Comparison of ENCODE assay signal across 9 cellular contexts in genomic region chr17:80264048-80264792, GRCh38. TPM values are rescaled to one million over a fixed set of nuclear protein-coding genes. Genes with fewer than 3 reads are reported as not detected.
DNase-seq lines count a peak whose midpoint lies in the region; ATAC-seq, FAIRE-seq and TF ChIP-seq lines count a peak whose summit lies in the region.
"Had no signal": no experiment of that assay in that cellular context is flagged by ENCODE, and none has a peak within 500 bp of the region (broad histone marks: within the 10 kb centered on the region; RNA-seq: fewer than 3 reads in every experiment).

No MANE protein-coding gene starts in this region.

- H3K27me3 Mint-ChIP-seq in nephron progenitor cell (ENCODE audit: low read depth, poor library complexity) (peaks cover 9% of the 10 kb centered on the region), osteocyte (ENCODE audit: unreplicated experiment) (no peaks in the 10 kb centered on the region)

- TF ChIP-seq CTCF in kidney (IDR thresholded peaks at IDR 0.05; ENCODE audit: borderline replicate concordance, extremely low read depth, insufficient read depth), result no peak
- TF ChIP-seq CTCF in nephron progenitor cell (IDR thresholded peaks at IDR 0.05), result no peak
- no peak for TF ChIP-seq CTCF in osteocyte (IDR thresholded peaks at IDR 0.05)

- no peak overlapping the region for H2AFZ ChIP-seq in Karpas-422 (ENCODE audit: low read length)

- no peaks in the 10 kb centered on the region for H3K9me2 ChIP-seq in Karpas-422 (replicated peaks; ENCODE audit: insufficient read depth, low read length)

- intact Hi-C loops in kidney (cut with DNase I), result no loop called here

- peaks cover 27% of the 10 kb centered on the region; the same call in 1 of the 2 replicates for H4K20me1 ChIP-seq in Karpas-422 (ENCODE audit: insufficient read depth, low read depth, low read length)

- peaks cover 5% of the 10 kb centered on the region for H3K36me3 Mint-ChIP-seq in nephron progenitor cell (ENCODE audit: low read depth)
- peaks cover 19% of the 10 kb centered on the region for H3K36me3 Mint-ChIP-seq in osteocyte (ENCODE audit: unreplicated experiment)

- peak; percentile 8 for ATAC-seq in stimulated activated naive CD8-positive, alpha-beta T cell treated with anti-CD3 and anti-CD28 coated beads, Interleukin-15, Interleukin-2, amounts not matched to agents 100 U/mL and 50 U/mL, for 24 hours

- H3K27ac ChIP-seq in Karpas-422 (ENCODE audit: low read length) (no peak overlapping the region), kidney (ENCODE audit: low read depth in 2 of 2, low read length in 2 of 2) (peak overlapping the region; percentile 81 to 88)
- H3K27ac ChIP-seq: SK-N-MC had no signal

- no peak overlapping the region for H3K27ac Mint-ChIP-seq in nephron progenitor cell
- H3K27ac Mint-ChIP-seq in osteocyte (ENCODE audit: unreplicated experiment), result no peak overlapping the region

- H3K36me3 ChIP-seq in Karpas-422 (ENCODE audit: insufficient read depth, low read length) (no peaks in the 10 kb centered on the region), kidney (ENCODE audit: control insufficient read depth in 1 of 2, insufficient read depth in 2 of 2, low read length in 2 of 2) (peaks cover 2 to 11% of the 10 kb centered on the region in 2 donors)

- H3K9me3 Mint-ChIP-seq in nephron progenitor cell (no peaks in the 10 kb centered on the region), osteocyte (ENCODE audit: unreplicated experiment) (no peaks in the 10 kb centered on the region)

- FAIRE-seq in kidney (lab: Jason Lieb, UNC), result no peak

- H3K79me2 ChIP-seq in Karpas-422 (ENCODE audit: low read length), result no peaks in the 10 kb centered on the region

- H3K4me3 ChIP-seq in Karpas-422 (ENCODE audit: low read length), result no peak overlapping the region; the same call in 1 of the 2 replicates
- H3K4me3 ChIP-seq in kidney (ENCODE audit: low read length in 2 of 2), result peak overlapping the region; percentile 82 to 88
- H3K4me3 ChIP-seq: SK-N-MC had no signal

- H3K4me2 ChIP-seq in Karpas-422 (ENCODE audit: low read depth, low read length, poor library complexity, severe bottlenecking), result peak overlapping the region; percentile 41

- H3K4me1 ChIP-seq in Karpas-422 (ENCODE audit: low read length) (peaks cover 39% of the 10 kb centered on the region), kidney (ENCODE audit: control insufficient read depth in 1 of 2, insufficient read depth in 1 of 2, low read depth in 1 of 2, low read length in 2 of 2) (peaks cover 22 to 31% of the 10 kb centered on the region in 2 donors)

- H3K9ac ChIP-seq in Karpas-422 (ENCODE audit: low read length), result 0 out of 2 replicates have a peak overlapping the region, but pooled peaks have one; percentile 34
- peak overlapping the region; percentile 72 to 78 for H3K9ac ChIP-seq in kidney (ENCODE audit: low read length in 2 of 2)

- peak; percentile 76 for DNase-seq in Karpas-422
- DNase-seq in activated T-cell treated with anti-CD3 and anti-CD28 coated beads for 24 hours (ENCODE audit: low read depth), result peak; percentile 46
- no peak for DNase-seq in kidney
- DNase-seq in stimulated activated naive CD8-positive, alpha-beta T cell treated with anti-CD3 and anti-CD28 coated beads, Interleukin-15, Interleukin-2, amounts not matched to agents 100 U/mL and 50 U/mL, for 24 hours, result peak; percentile 71
- DNase-seq in nephron progenitor cell, result no peak
- no peak for DNase-seq in osteocyte (ENCODE audit: extremely low spot score, unreplicated experiment)
- no peak for DNase-seq in midbrain (lab: John Stamatoyannopoulos, UW)
- no peak for DNase-seq in NCI-H1048 (lab: John Stamatoyannopoulos, UW)

- H3K4me1 Mint-ChIP-seq in nephron progenitor cell (peaks cover 30% of the 10 kb centered on the region), osteocyte (ENCODE audit: unreplicated experiment) (peaks cover 25% of the 10 kb centered on the region)

- 0 out of 2 replicates have a peak, but pooled peaks cover 2% of the 10 kb centered on the region for H3K27me3 ChIP-seq in Karpas-422 (ENCODE audit: low read length)

- H3K4me3 Mint-ChIP-seq in nephron progenitor cell, result no peak overlapping the region
- H3K4me3 Mint-ChIP-seq in osteocyte (ENCODE audit: unreplicated experiment), result no peak overlapping the region

- H3K9me3 ChIP-seq in Karpas-422 (ENCODE audit: low read length) (no peaks in the 10 kb centered on the region), kidney (ENCODE audit: control insufficient read depth in 1 of 2, low read length in 2 of 2) (no peaks in the 10 kb centered on the region)

RNA-seq across cellular contexts. Expression of gene RNF213, which starts 3.6 kb away (rescaled TPM):
- total RNA-seq in Karpas-422 (2014; rRNA removed; shearing (Covaris generic); ENCODE audit: low replicate concordance), result 15.0 and 27.1 TPM in 2 replicates
- total RNA-seq in kidney, result 276 TPM
- polyA plus RNA-seq in kidney (ENCODE audit: insufficient read depth, low read depth, low replicate concordance), result 43.4 TPM
- 106 and 131 TPM in 2 replicates for total RNA-seq in osteocyte

RNA-seq across cellular contexts. Expression of gene SLC26A11, which starts 44.0 kb away (rescaled TPM):
- 7.4 and 8.1 TPM in 2 replicates for total RNA-seq in Karpas-422 (2014; rRNA removed; shearing (Covaris generic); ENCODE audit: low replicate concordance)
- total RNA-seq in kidney, result 24.5 TPM
- 11.3 TPM for polyA plus RNA-seq in kidney (ENCODE audit: insufficient read depth, low read depth, low replicate concordance)
- total RNA-seq in osteocyte, result 30.1 and 34.7 TPM in 2 replicates

RNA-seq across cellular contexts. Expression of gene SGSH, which starts 44.1 kb away (rescaled TPM):
- 13.6 and 16.0 TPM in 2 replicates for total RNA-seq in Karpas-422 (2014; rRNA removed; shearing (Covaris generic); ENCODE audit: low replicate concordance)
- 63.2 TPM for total RNA-seq in kidney
- polyA plus RNA-seq in kidney (ENCODE audit: insufficient read depth, low read depth, low replicate concordance), result 25.9 TPM
- 67.2 and 71.0 TPM in 2 replicates for total RNA-seq in osteocyte

Comparison
In these comparisons a context has a peak if more than half of its experiments do, and no peak if none do; other contexts are left out.
1. DNase-seq: peak in Karpas-422 (single experiment), activated T-cell treated with anti-CD3 and anti-CD28 coated beads for 24 hours (single experiment) and stimulated activated naive CD8-positive, alpha-beta T cell treated with anti-CD3 and anti-CD28 coated beads, Interleukin-15, Interleukin-2, amounts not matched to agents 100 U/mL and 50 U/mL, for 24 hours (single experiment); none in kidney (single experiment), nephron progenitor cell (single experiment), osteocyte (single experiment), midbrain (single experiment) and NCI-H1048 (single experiment).